Comparison of ENCODE assay signal across 8 cellular contexts in genomic region chrY:2934861-2935605, GRCh38.
DNase-seq lines count a peak whose midpoint lies in the region; ATAC-seq lines count a peak whose summit lies in the region.

Gene ZFY (plus strand): TSS chrY:2935381. CDS start chrY:2953937, 18,556 bp downstream.

- peak; percentile 23 for ATAC-seq in GM18868 (IDR thresholded peaks at IDR 0.05; ENCODE audit: unreplicated experiment)
- ATAC-seq in HG03135 (IDR thresholded peaks at IDR 0.05; ENCODE audit: unreplicated experiment): no peak
- ATAC-seq in GM21576 (IDR thresholded peaks at IDR 0.05; ENCODE audit: unreplicated experiment): no peak

- peak; percentile 0 for DNase-seq in HK-2 (ENCODE audit: unreplicated experiment)
- peak; percentile 52 to 55 for DNase-seq in activated CD4-positive, alpha-beta T cell treated with anti-CD3 and anti-CD28 coated beads, Interleukin-2, amount 50 U/mL, for 4 hours
- DNase-seq in glomerular visceral epithelial cell (ENCODE audit: extremely low spot score): peak; percentile 56
- DNase-seq in stimulated activated CD4-positive, alpha-beta T cell treated with anti-CD3 and anti-CD28 coated beads, Interleukin-4, amount 100 ng/mL, for 1 hour: peak; percentile 62
- DNase-seq in NCI-H1930 (lab: John Stamatoyannopoulos, UW): no peak

Comparison
In these comparisons a context has a peak if more than half of its experiments do, and no peak if none do; other contexts are left out.
1. DNase-seq: peak in HK-2 (single experiment), activated CD4-positive, alpha-beta T cell treated with anti-CD3 and anti-CD28 coated beads, Interleukin-2, amount 50 U/mL, for 4 hours (2 of 2), glomerular visceral epithelial cell (single experiment) and stimulated activated CD4-positive, alpha-beta T cell treated with anti-CD3 and anti-CD28 coated beads, Interleukin-4, amount 100 ng/mL, for 1 hour (single experiment); none in NCI-H1930 (0 of 2).